Comparison of ENCODE assay signal across 12 cellular contexts in the genomic region with DNA sequence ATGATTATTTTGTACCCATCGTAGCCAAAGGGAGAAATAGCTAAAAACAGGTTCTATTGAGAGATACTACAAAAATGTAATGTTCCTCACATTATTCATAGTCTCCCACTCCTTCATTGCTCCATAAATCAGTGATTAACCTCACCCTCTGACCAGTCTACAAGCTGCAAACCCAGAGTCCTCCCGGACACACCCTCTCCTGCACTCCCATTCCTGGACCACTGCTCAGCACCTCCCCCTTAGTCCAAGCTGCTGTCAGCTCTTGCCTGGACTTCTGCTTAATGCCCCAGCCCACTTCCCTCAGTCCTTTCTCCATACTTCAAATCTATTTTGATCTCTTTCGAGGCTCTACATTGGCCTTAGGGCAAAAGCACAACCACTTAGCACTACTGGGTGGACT.
"Had no signal": no experiment of that assay in that cellular context is flagged by ENCODE, and none has a peak within 500 bp of the region (broad histone marks: within the 10 kb centered on the region; RNA-seq: fewer than 3 reads in every experiment).

No MANE protein-coding gene starts in this region.

- H3K27ac ChIP-seq: epithelial cell of prostate had no signal

- DNase-seq: activated B cell treated with CpG ODN at 0.5 μM for 24 hours; activated CD4-positive, alpha-beta T cell treated with anti-CD3 and anti-CD28 coated beads for 48 hours; activated CD8-positive, alpha-beta T cell treated with anti-CD3 and anti-CD28 coated beads for 36 hours; activated gamma-delta T cell treated with Interleukin-2 at 50 U/mL for 16 hours; activated T-cell treated with anti-CD3 and anti-CD28 coated beads, Interleukin-2, amount 50 U/mL, for 48 hours; amygdala; effector memory CD8-positive, alpha-beta T cell; nephron progenitor cell; stimulated activated CD4-positive, alpha-beta T cell treated with anti-CD3 and anti-CD28 coated beads, Interleukin-2, amount 100 ng/mL, for 48 hours; T-helper 17 cell had no signal

- ATAC-seq: activated CD8-positive, alpha-beta T cell treated with anti-CD3 and anti-CD28 coated beads for 36 hours; effector memory CD8-positive, alpha-beta T cell; stimulated activated memory B cell treated with anti-CD40 and anti-IgM and Interleukin-4, amounts not matched to agents 10 μg/mL and 1 μg/mL and 100 μg/mL, for 72 hours; T-helper 17 cell had no signal
